ENCODE assay signal across 13 cellular contexts in genomic region chr13:76937416-76937815, GRCh38. TPM values are rescaled to one million over a fixed set of nuclear protein-coding genes. Genes with fewer than 3 reads are reported as not detected.
DNase-seq lines count a peak whose midpoint lies in the region; ATAC-seq, FAIRE-seq and TF ChIP-seq lines count a peak whose summit lies in the region.
"Had no signal": no experiment of that assay in that cellular context is flagged by ENCODE, and none has a peak within 500 bp of the region (broad histone marks: within the 10 kb centered on the region; RNA-seq: fewer than 3 reads in every experiment).

No MANE protein-coding gene starts in this region.

- peak overlapping the region; percentile 90 for H3K27ac Mint-ChIP-seq in chondrocyte (ENCODE audit: unreplicated experiment)
- H3K27ac Mint-ChIP-seq in glutamatergic neuron (ENCODE audit: unreplicated experiment), result no peak overlapping the region

- H3K4me1 Mint-ChIP-seq in chondrocyte (ENCODE audit: low read depth) (peaks cover 36% of the 10 kb centered on the region), glutamatergic neuron (ENCODE audit: low read depth, unreplicated experiment) (peaks cover 2% of the 10 kb centered on the region)

- intact Hi-C loops in mucosa of descending colon (cut with DNase I, micrococcal nuclease), result no loop called here

- ATAC-seq in mucosa of descending colon, result peak; percentile 31
- ATAC-seq in GM21367 (IDR thresholded peaks at IDR 0.05; ENCODE audit: unreplicated experiment), result no peak
- ATAC-seq in GM19455 (IDR thresholded peaks at IDR 0.05; ENCODE audit: unreplicated experiment), result no peak
- ATAC-seq: K562 had no signal

- TF ChIP-seq CTCF in BJ (IDR thresholded peaks at IDR 0.05; ENCODE audit: insufficient read depth, low read depth, low read length), result no peak
- TF ChIP-seq CTCF in chondrocyte (IDR thresholded peaks at IDR 0.05), result no peak
- TF ChIP-seq CTCF in mucosa of descending colon (IDR thresholded peaks at IDR 0.05), result no peak
- no peak for TF ChIP-seq CTCF in glutamatergic neuron (IDR thresholded peaks at IDR 0.05; ENCODE audit: partially characterized antibody, unreplicated experiment)

- no peaks in the 10 kb centered on the region for H3K9me3 ChIP-seq in mucosa of descending colon

- CTCF ChIA-PET in BJ (lab: Yijun Ruan, JAX), result interaction anchor here (0.8 to 0.9 kb wide), 5 partner anchors 23 to 270 kb away, joined by 3 to 4 read pairs (median 3); no protein-coding TSS in a partner anchor

- H3K27me3 ChIP-seq in BJ (ENCODE audit: control insufficient read depth, insufficient read depth, low read length), result no peaks in the 10 kb centered on the region

- H3K4me3 Mint-ChIP-seq in chondrocyte (ENCODE audit: unreplicated experiment) (no peak overlapping the region), glutamatergic neuron (ENCODE audit: unreplicated experiment) (no peak overlapping the region)

- POLR2A ChIA-PET in BJ (lab: Charles Lee), result no interaction called here

- no peak for TF ChIP-seq POLR2A in GM12892 (IDR thresholded peaks at IDR 0.05; ENCODE audit: low read depth, low read length)

- no peaks in the 10 kb centered on the region for H3K4me1 ChIP-seq in mucosa of descending colon (ENCODE audit: low read depth)

- no peak for FAIRE-seq in GM12892 (lab: Jason Lieb, UNC)
- FAIRE-seq: K562 had no signal

- H3K9me3 Mint-ChIP-seq in chondrocyte (ENCODE audit: low read depth) (peaks cover 10% of the 10 kb centered on the region), glutamatergic neuron (ENCODE audit: unreplicated experiment) (peaks cover 4% of the 10 kb centered on the region)

- H3K36me3 ChIP-seq in BJ (ENCODE audit: control insufficient read depth, insufficient read depth, low read length), result no peaks in the 10 kb centered on the region
- no peaks in the 10 kb centered on the region for H3K36me3 ChIP-seq in mucosa of descending colon (ENCODE audit: low read depth)

- H3K27me3 Mint-ChIP-seq in chondrocyte (ENCODE audit: low read depth) (no peaks in the 10 kb centered on the region), glutamatergic neuron (ENCODE audit: unreplicated experiment) (no peaks in the 10 kb centered on the region)

- peak; percentile 83 for DNase-seq in BJ (ENCODE audit: low read depth)
- peak; percentile 90 for DNase-seq in M059J (ENCODE audit: low read depth)
- DNase-seq in chondrocyte (ENCODE audit: low spot score), result no peak
- no peak for DNase-seq in mucosa of descending colon
- DNase-seq in glutamatergic neuron, result no peak
- no peak for DNase-seq in GM12892 (ENCODE audit: insufficient read length)
- DNase-seq: DND-41, NCI-H526 treated with DMSO at 0.1 percent for 48 hours had no signal

- H3K36me3 Mint-ChIP-seq in chondrocyte (ENCODE audit: low read depth) (no peaks in the 10 kb centered on the region), glutamatergic neuron (ENCODE audit: unreplicated experiment) (peaks cover 6% of the 10 kb centered on the region)

- no peak overlapping the region for H3K4me3 ChIP-seq in BJ (ENCODE audit: low read depth, low read length)
- no peak overlapping the region for H3K4me3 ChIP-seq in mucosa of descending colon
- H3K4me3 ChIP-seq: K562 had no signal

RNA-seq across cellular contexts. Expression of gene ACOD1, which starts 10.9 kb away (rescaled TPM):
- polyA plus RNA-seq in BJ (2011; rRNA removed), result not detected in 2 replicates
- polyA minus RNA-seq in BJ (2011; rRNA and poly(A)+ RNA removed), result not detected in 2 replicates
- not detected in 2 replicates for total RNA-seq in M059J (2014; rRNA removed; shearing (Covaris generic))
- total RNA-seq in chondrocyte (not detected in 3 replicates), mucosa of descending colon (not detected), glutamatergic neuron (ENCODE audit: unreplicated experiment) (not detected)
- polyA plus RNA-seq in GM12892 (2012; ENCODE audit: missing spikeins), result not detected
- total RNA-seq: K562, urinary bladder had no signal
- polyA plus RNA-seq: esophagus, K562, urinary bladder had no signal

RNA-seq across cellular contexts. Expression of gene KCTD12, which starts 51.2 kb away (rescaled TPM):
- 1.5 and 1.9 TPM in 2 replicates for polyA plus RNA-seq in BJ (2011; rRNA removed)
- 2.4 TPM in 2 replicates for polyA minus RNA-seq in BJ (2011; rRNA and poly(A)+ RNA removed)
- total RNA-seq in M059J (2014; rRNA removed; shearing (Covaris generic)), result 2.9 and 3.9 TPM in 2 replicates
- 33.8 to 49.6 TPM (median 34.1 TPM) in 3 replicates for total RNA-seq in chondrocyte
- 10 to 100 TPM; 26.2 to 62.4 (median 62.0) TPM for total RNA-seq in mucosa of descending colon
- total RNA-seq in glutamatergic neuron (ENCODE audit: unreplicated experiment), result 11.3 TPM
- 7.1 TPM for polyA plus RNA-seq in GM12892 (2012; ENCODE audit: missing spikeins)

RNA-seq across cellular contexts. Expression of gene CLN5, which starts 54.5 kb away (rescaled TPM):
- 11.0 and 22.2 TPM in 2 replicates for polyA plus RNA-seq in BJ (2011; rRNA removed)
- polyA minus RNA-seq in BJ (2011; rRNA and poly(A)+ RNA removed), result 6.4 TPM in 2 replicates
- total RNA-seq in M059J (2014; rRNA removed; shearing (Covaris generic)), result 21.3 and 23.3 TPM in 2 replicates
- total RNA-seq in chondrocyte (22.7 to 37.4 TPM (median 27.2 TPM) in 3 replicates), mucosa of descending colon (10 to 100 TPM; 25.5 to 33.5 (median 26.3) TPM), glutamatergic neuron (ENCODE audit: unreplicated experiment) (14.6 TPM)
- polyA plus RNA-seq in GM12892 (2012; ENCODE audit: missing spikeins), result 15.4 TPM

Comparison
In these comparisons a context has a peak if more than half of its experiments do, and no peak if none do; other contexts are left out.
1. DNase-seq: peak in BJ (single experiment) and M059J (single experiment); none in chondrocyte (single experiment), mucosa of descending colon (0 of 3), glutamatergic neuron (single experiment) and GM12892 (single experiment).